In genomic region chr2:1811971-1812350, GRCh38 we compare ENCODE assay signal across 22 cellular contexts.
"Had no signal": no experiment of that assay in that cellular context is flagged by ENCODE, and none has a peak within 500 bp of the region (broad histone marks: within the 10 kb centered on the region; RNA-seq: fewer than 3 reads in every experiment).

No MANE protein-coding gene starts in this region.

- H3K4me3 ChIP-seq: Peyer's patch, SJCRH30 had no signal

- H3K36me3 ChIP-seq: Peyer's patch, SJCRH30 had no signal

- H3K27ac ChIP-seq: Peyer's patch, RWPE1, SJCRH30 had no signal

- H3K9me3 Mint-ChIP-seq: activated B cell treated with CpG ODN at 0.5 μM for 24 hours; activated CD4-positive, alpha-beta memory T cell treated with anti-CD3 and anti-CD28 coated beads for 36 hours; activated CD4-positive, alpha-beta T cell treated with anti-CD3 and anti-CD28 coated beads, Interleukin-2, amount 10 ng/mL, durations not matched to agents 7 days and 5 days; activated T-cell treated with anti-CD3 and anti-CD28 coated beads, Interleukin-2, amount 50 U/mL, for 4 hours; brain; T-helper 1 cell treated with Interleukin-12 subunit alpha and Interleukin-12 subunit beta and Interleukin-4 antibody, amounts not matched to agents 30 μg/mL and 1 μg/mL, for 36 hours had no signal

- DNase-seq: activated B cell treated with CpG ODN at 0.5 μM for 24 hours; activated CD4-positive, alpha-beta memory T cell treated with anti-CD3 and anti-CD28 coated beads for 36 hours; activated CD4-positive, alpha-beta T cell treated with anti-CD3 and anti-CD28 coated beads, Interleukin-2, amount 10 ng/mL, durations not matched to agents 7 days and 5 days; activated CD8-positive, alpha-beta memory T cell treated with anti-CD3 and anti-CD28 coated beads for 24 hours; activated effector memory CD4-positive, alpha-beta T cell treated with anti-CD3 and anti-CD28 coated beads, Interleukin-2, amount 50 U/mL, for 16 hours; activated naive CD4-positive, alpha-beta T cell treated with Interleukin-2 at 50 U/mL for 16 hours; activated T-cell treated with anti-CD3 and anti-CD28 coated beads, Interleukin-2, amount 50 U/mL, for 4 hours; amygdala; IMR-90; KBM-7; NCI-H1048; NCI-H1930; NCI-H2171 treated with DMSO at 0.1 percent for 48 hours; NCI-H226; NCI-H69; Peyer's patch; Right ventricle myocardium superior; SJCRH30 had no signal

- H3K4me3 Mint-ChIP-seq: activated B cell treated with CpG ODN at 0.5 μM for 24 hours; activated CD4-positive, alpha-beta memory T cell treated with anti-CD3 and anti-CD28 coated beads for 36 hours; activated CD4-positive, alpha-beta T cell treated with anti-CD3 and anti-CD28 coated beads, Interleukin-2, amount 10 ng/mL, durations not matched to agents 7 days and 5 days; activated naive CD8-positive, alpha-beta T cell; activated T-cell treated with anti-CD3 and anti-CD28 coated beads, Interleukin-2, amount 50 U/mL, for 4 hours; brain; T-helper 1 cell treated with Interleukin-12 subunit alpha and Interleukin-12 subunit beta and Interleukin-4 antibody, amounts not matched to agents 30 μg/mL and 1 μg/mL, for 36 hours had no signal

- H3K27me3 Mint-ChIP-seq: activated B cell treated with CpG ODN at 0.5 μM for 24 hours; activated CD4-positive, alpha-beta T cell treated with anti-CD3 and anti-CD28 coated beads, Interleukin-2, amount 10 ng/mL, durations not matched to agents 7 days and 5 days; activated naive CD8-positive, alpha-beta T cell had no signal

- H3K4me1 Mint-ChIP-seq: activated B cell treated with CpG ODN at 0.5 μM for 24 hours; activated CD4-positive, alpha-beta T cell treated with anti-CD3 and anti-CD28 coated beads, Interleukin-2, amount 10 ng/mL, durations not matched to agents 7 days and 5 days had no signal

- H3K27me3 ChIP-seq: Peyer's patch, SJCRH30 had no signal

- H3K36me3 Mint-ChIP-seq: activated CD4-positive, alpha-beta memory T cell treated with anti-CD3 and anti-CD28 coated beads for 36 hours; activated naive CD8-positive, alpha-beta T cell had no signal

- H3K9me3 ChIP-seq: Peyer's patch, SJCRH30 had no signal

- H3K27ac Mint-ChIP-seq: activated B cell treated with CpG ODN at 0.5 μM for 24 hours; activated CD4-positive, alpha-beta memory T cell treated with anti-CD3 and anti-CD28 coated beads for 36 hours; activated CD4-positive, alpha-beta T cell treated with anti-CD3 and anti-CD28 coated beads, Interleukin-2, amount 10 ng/mL, durations not matched to agents 7 days and 5 days; activated naive CD8-positive, alpha-beta T cell; T-helper 1 cell treated with Interleukin-12 subunit alpha and Interleukin-12 subunit beta and Interleukin-4 antibody, amounts not matched to agents 30 μg/mL and 1 μg/mL, for 36 hours had no signal
